In genomic region chr1:77757616-77758015, GRCh38 we compare ENCODE assay signal across 8 cellular contexts. TPM values are rescaled to one million over a fixed set of nuclear protein-coding genes. Genes with fewer than 3 reads are reported as not detected.
DNase-seq lines count a peak whose midpoint lies in the region; ATAC-seq and TF ChIP-seq lines count a peak whose summit lies in the region.

No MANE protein-coding gene starts in this region.

- CTCF ChIA-PET in activated CD8-positive, alpha-beta T cell treated with anti-CD3 and anti-CD28 coated beads, Interleukin-2, amount 10 ng/mL, durations not matched to agents 7 days and 5 days (lab: Charles Lee), result interaction anchor here (1.4 kb wide), 1 partner anchor 23 kb away, joined by 3 read pairs; no protein-coding TSS in a partner anchor

- peaks cover 62% of the 10 kb centered on the region for H3K4me1 Mint-ChIP-seq in activated naive CD4-positive, alpha-beta T cell treated with anti-CD3 and anti-CD28 coated beads, Interleukin-2, amount 50 U/mL, for 24 hours
- H3K4me1 Mint-ChIP-seq in activated CD8-positive, alpha-beta T cell treated with anti-CD3 and anti-CD28 coated beads, Interleukin-2, amount 10 ng/mL, durations not matched to agents 7 days and 5 days (ENCODE audit: low read depth), result peaks cover 32% of the 10 kb centered on the region

- no peak for DNase-seq in activated naive CD4-positive, alpha-beta T cell treated with anti-CD3 and anti-CD28 coated beads, Interleukin-2, amount 50 U/mL, for 16 hours
- no peak for DNase-seq in activated CD8-positive, alpha-beta T cell treated with anti-CD3 and anti-CD28 coated beads, Interleukin-2, amount 10 ng/mL, durations not matched to agents 7 days and 5 days
- DNase-seq in iris pigment epithelial cell (ENCODE audit: low read depth), result peak; percentile 85
- DNase-seq in tibial nerve (ENCODE audit: low spot score in 2 of 2), result no peak
- no peak for DNase-seq in SJCRH30
- no peak for DNase-seq in ACHN

- 26 to 28% methylated on average over 2 of the region's 2 CpGs for WGBS in tibial nerve, 2 donors

- H3K27me3 Mint-ChIP-seq in activated naive CD4-positive, alpha-beta T cell treated with anti-CD3 and anti-CD28 coated beads, Interleukin-2, amount 50 U/mL, for 24 hours, result no peaks in the 10 kb centered on the region
- no peaks in the 10 kb centered on the region for H3K27me3 Mint-ChIP-seq in activated CD8-positive, alpha-beta T cell treated with anti-CD3 and anti-CD28 coated beads, Interleukin-2, amount 10 ng/mL, durations not matched to agents 7 days and 5 days (ENCODE audit: low read depth)

- in situ Hi-C loops in ACHN (cut with HindIII; ENCODE audit: low pct_ligation_motif_present, low pct_unique_long_range_greater_than_20kb, low sequenced_read_pairs), result no loop called here

- H3K36me3 ChIP-seq in tibial nerve, result no peaks in the 10 kb centered on the region
- peaks cover 6% of the 10 kb centered on the region; the same call in 1 of the 2 replicates for H3K36me3 ChIP-seq in SJCRH30

- H3K9me3 ChIP-seq in tibial nerve (no peaks in the 10 kb centered on the region), SJCRH30 (replicated peaks) (0 out of 2 replicates have a peak, but pooled peaks cover 5% of the 10 kb centered on the region)

- H3K4me3 ChIP-seq in tibial nerve (peak overlapping the region in 2 of 4 donors; percentile 18 to 100), SJCRH30 (no peak overlapping the region)

- TF ChIP-seq POLR2A in tibial nerve (IDR thresholded peaks at IDR 0.05), result no peak

- no peaks in the 10 kb centered on the region for H3K9me3 Mint-ChIP-seq in activated naive CD4-positive, alpha-beta T cell treated with anti-CD3 and anti-CD28 coated beads, Interleukin-2, amount 50 U/mL, for 24 hours
- no peaks in the 10 kb centered on the region for H3K9me3 Mint-ChIP-seq in activated CD8-positive, alpha-beta T cell treated with anti-CD3 and anti-CD28 coated beads, Interleukin-2, amount 10 ng/mL, durations not matched to agents 7 days and 5 days (ENCODE audit: insufficient read depth)

- H3K4me1 ChIP-seq in tibial nerve, result peaks cover 3 to 58% (median 15%) of the 10 kb centered on the region in 4 donors
- no peaks in the 10 kb centered on the region for H3K4me1 ChIP-seq in SJCRH30

- H3K27ac ChIP-seq in tibial nerve (peak overlapping the region in 3 of 4 donors; percentile 14 to 96 (median 90)), SJCRH30 (no peak overlapping the region)

- TF ChIP-seq CTCF in tibial nerve (IDR thresholded peaks at IDR 0.05), result no peak

- H3K27ac Mint-ChIP-seq in activated naive CD4-positive, alpha-beta T cell treated with anti-CD3 and anti-CD28 coated beads, Interleukin-2, amount 50 U/mL, for 24 hours, result peak overlapping the region; percentile 84
- H3K27ac Mint-ChIP-seq in activated CD8-positive, alpha-beta T cell treated with anti-CD3 and anti-CD28 coated beads, Interleukin-2, amount 10 ng/mL, durations not matched to agents 7 days and 5 days, result no peak overlapping the region

- H3K36me3 Mint-ChIP-seq in activated naive CD4-positive, alpha-beta T cell treated with anti-CD3 and anti-CD28 coated beads, Interleukin-2, amount 50 U/mL, for 24 hours, result no peaks in the 10 kb centered on the region
- H3K36me3 Mint-ChIP-seq in activated CD8-positive, alpha-beta T cell treated with anti-CD3 and anti-CD28 coated beads, Interleukin-2, amount 10 ng/mL, durations not matched to agents 7 days and 5 days (ENCODE audit: low read depth), result peaks cover 10% of the 10 kb centered on the region

- POLR2A ChIA-PET in activated CD8-positive, alpha-beta T cell treated with anti-CD3 and anti-CD28 coated beads, Interleukin-2, amount 10 ng/mL, durations not matched to agents 7 days and 5 days (lab: Charles Lee), result interaction anchor here (1.8 to 2.0 kb wide), 2 partner anchors 22 to 75 kb away, joined by 4 to 6 read pairs; partner anchors contain the start of genes MIGA1 and ZZZ3

- no peak for ATAC-seq in activated CD8-positive, alpha-beta T cell treated with anti-CD3 and anti-CD28 coated beads, Interleukin-2, amount 10 ng/mL, durations not matched to agents 7 days and 5 days
- no peak for ATAC-seq in GM21737 (IDR thresholded peaks at IDR 0.05; ENCODE audit: unreplicated experiment)

- H3K27me3 ChIP-seq in tibial nerve, result no peaks in the 10 kb centered on the region
- no peaks in the 10 kb centered on the region for H3K27me3 ChIP-seq in SJCRH30

- peak overlapping the region; percentile 40 for H3K4me3 Mint-ChIP-seq in activated naive CD4-positive, alpha-beta T cell treated with anti-CD3 and anti-CD28 coated beads, Interleukin-2, amount 50 U/mL, for 24 hours
- peak overlapping the region; percentile 50 for H3K4me3 Mint-ChIP-seq in activated CD8-positive, alpha-beta T cell treated with anti-CD3 and anti-CD28 coated beads, Interleukin-2, amount 10 ng/mL, durations not matched to agents 7 days and 5 days

- peak in 1 of 2 donors; percentile 75 for TF ChIP-seq EP300 in tibial nerve (IDR thresholded peaks at IDR 0.05)

RNA-seq across cellular contexts. Expression of gene USP33, which starts 2.0 kb away (rescaled TPM):
- 10 to 100 TPM; 45.7 to 56.6 TPM for total RNA-seq in activated CD8-positive, alpha-beta T cell treated with anti-CD3 and anti-CD28 coated beads, Interleukin-2, amount 10 ng/mL, durations not matched to agents 7 days and 5 days
- 100 to 1,000 TPM in 1 of 4 donors, 10 to 100 TPM in 3; 87.9 to 108 (median 88.7) TPM for total RNA-seq in tibial nerve
- 66.5 and 77.8 TPM in 2 replicates for total RNA-seq in SJCRH30 (2014; rRNA removed; shearing (Covaris generic))

RNA-seq across cellular contexts. Expression of gene MIGA1, which starts 21.8 kb away (rescaled TPM):
- 10 to 100 TPM in 1 of 2 experiments, 1 to 10 TPM in 1; 9.9 to 10.7 TPM for total RNA-seq in activated CD8-positive, alpha-beta T cell treated with anti-CD3 and anti-CD28 coated beads, Interleukin-2, amount 10 ng/mL, durations not matched to agents 7 days and 5 days
- 10 to 100 TPM; 14.7 to 27.8 (median 21.2) TPM for total RNA-seq in tibial nerve
- 8.2 and 8.8 TPM in 2 replicates for total RNA-seq in SJCRH30 (2014; rRNA removed; shearing (Covaris generic))
